ENCODE assay signal across 27 cellular contexts in genomic region chr20:55242853-55243252, GRCh38.
"Had no signal": no experiment of that assay in that cellular context is flagged by ENCODE, and none has a peak within 500 bp of the region (broad histone marks: within the 10 kb centered on the region; RNA-seq: fewer than 3 reads in every experiment).

No MANE protein-coding gene starts in this region.

- DNase-seq: stimulated activated CD4-positive, alpha-beta T cell treated with anti-CD3 and anti-CD28 coated beads, Interleukin-2, amount 100 ng/mL, for 48 hours; stimulated activated CD4-positive, alpha-beta T cell treated with anti-CD3 and anti-CD28 coated beads, Interleukin-4, amount 100 ng/mL, for 1 hour; stimulated activated CD4-positive, alpha-beta T cell treated with anti-CD3 and anti-CD28 coated beads, Interleukin-4, amount 100 ng/mL, for 24 hours; stimulated activated CD4-positive, alpha-beta T cell treated with anti-CD3 and anti-CD28 coated beads, Interleukin-4, amount 100 ng/mL, for 4 hours; stimulated activated CD8-positive, alpha-beta memory T cell treated with anti-CD3 and anti-CD28 coated beads, Interleukin-4, amount 100 ng/mL, for 48 hours; stimulated activated naive B cell treated with anti-CD40 and anti-IgM and Interleukin-4, amounts not matched to agents 10 μg/mL and 1 μg/mL and 100 μg/mL, for 72 hours; stimulated activated naive CD4-positive, alpha-beta T cell; stimulated activated naive CD4-positive, alpha-beta T cell treated with Interleukin-2 at 50 U/mL for 16 hours; stimulated activated naive CD8-positive, alpha-beta T cell treated with anti-CD3 and anti-CD28 coated beads, Interleukin-15, amount 100 ng/mL, for 72 hours; stimulated activated naive CD8-positive, alpha-beta T cell treated with anti-CD3 and anti-CD28 coated beads, Interleukin-15, Interleukin-2, amounts not matched to agents 100 U/mL and 50 U/mL, for 24 hours; stomach; substantia nigra; testis; thyroid gland; tibial artery; transverse colon; trophoblast cell; upper lobe of left lung; upper lobe of right lung; uterus had no signal

- H3K4me3 ChIP-seq: stomach, suprapubic skin, testis, thoracic aorta, thyroid gland, tibial artery, tibial nerve, transverse colon, upper lobe of left lung, upper lobe of right lung, uterus, vagina had no signal

- H3K4me1 ChIP-seq: stomach, suprapubic skin, testis, thyroid gland, tibial nerve, transverse colon, upper lobe of left lung, upper lobe of right lung, uterus, vagina had no signal

- H3K36me3 ChIP-seq: stomach, suprapubic skin, thoracic aorta, thyroid gland, tibial artery, tibial nerve, transverse colon, upper lobe of left lung, upper lobe of right lung, uterus, vagina had no signal

- H3K27me3 ChIP-seq: stomach, suprapubic skin, testis, thyroid gland, tibial artery, tibial nerve, transverse colon, upper lobe of left lung, upper lobe of right lung, uterus, vagina had no signal

- H3K9me3 ChIP-seq: suprapubic skin, testis, thoracic aorta, thyroid gland, tibial artery, tibial nerve, transverse colon, upper lobe of left lung, upper lobe of right lung, uterus, vagina had no signal

- FAIRE-seq: urothelium cell line had no signal

- ATAC-seq: stimulated activated effector memory CD8-positive, alpha-beta T cell treated with anti-CD3 and anti-CD28 coated beads, Interleukin-12 subunit alpha, Interleukin-12 subunit beta, amount 100 ng/mL, for 72 hours; stimulated activated memory B cell treated with anti-CD40 and anti-IgM and Interleukin-4, amounts not matched to agents 10 μg/mL and 1 μg/mL and 100 μg/mL, for 72 hours; stimulated activated naive B cell treated with anti-CD40 and anti-IgM and Interleukin-4, amounts not matched to agents 10 μg/mL and 1 μg/mL and 100 μg/mL, for 72 hours; stimulated activated naive CD8-positive, alpha-beta T cell treated with anti-CD3 and anti-CD28 coated beads, Interleukin-15, amount 100 ng/mL, for 72 hours; stimulated activated naive CD8-positive, alpha-beta T cell treated with anti-CD3 and anti-CD28 coated beads, Interleukin-15, Interleukin-2, amounts not matched to agents 100 U/mL and 50 U/mL, for 24 hours; upper lobe of right lung had no signal

- H3K27ac ChIP-seq: stomach, suprapubic skin, testis, thoracic aorta, thyroid gland, tibial artery, tibial nerve, transverse colon, upper lobe of left lung, upper lobe of right lung, uterus, vagina had no signal
